Comparison of ENCODE assay signal across 26 cellular contexts in the genomic region with DNA sequence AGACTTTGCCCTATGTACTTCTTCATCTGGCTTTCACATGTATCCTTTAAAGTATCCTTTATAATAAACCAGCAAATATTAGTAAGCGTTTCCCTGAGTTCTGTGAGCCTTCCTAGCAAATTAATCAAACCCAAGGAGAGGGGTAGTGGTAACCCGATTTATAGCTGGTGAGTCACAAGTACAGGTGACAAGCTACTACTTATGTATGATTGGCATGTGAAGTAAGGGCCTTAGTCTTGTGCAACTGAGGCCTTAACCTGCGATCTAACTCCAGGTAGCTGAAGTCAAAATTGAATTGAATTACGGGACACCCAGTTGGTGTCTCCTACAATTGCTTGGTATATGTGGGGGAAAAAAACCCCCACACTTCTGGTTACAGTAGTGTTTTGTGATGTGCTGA.
"Had no signal": no experiment of that assay in that cellular context is flagged by ENCODE, and none has a peak within 500 bp of the region (broad histone marks: within the 10 kb centered on the region; RNA-seq: fewer than 3 reads in every experiment).

No MANE protein-coding gene starts in this region.

- H3K27ac ChIP-seq: adrenal gland, body of pancreas, left ventricle myocardium inferior, neutrophil, ovary, prostate gland, suprapubic skin, tibial artery had no signal

- ATAC-seq: body of pancreas; effector memory CD8-positive, alpha-beta T cell; stimulated activated naive B cell treated with anti-CD40 and anti-IgM and Interleukin-4, amounts not matched to agents 10 μg/mL and 1 μg/mL and 100 μg/mL, for 72 hours had no signal

- H3K4me3 Mint-ChIP-seq: activated naive CD4-positive, alpha-beta T cell treated with anti-CD3 and anti-CD28 coated beads for 36 hours; activated naive CD8-positive, alpha-beta T cell treated with anti-CD3 and anti-CD28 coated beads for 36 hours; effector memory CD8-positive, alpha-beta T cell; nephron; stimulated activated naive B cell treated with anti-CD40 and anti-IgM and Interleukin-4, amounts not matched to agents 10 μg/mL and 1 μg/mL and 100 μg/mL, for 72 hours had no signal

- H3K27me3 Mint-ChIP-seq: activated naive CD8-positive, alpha-beta T cell treated with anti-CD3 and anti-CD28 coated beads for 36 hours; effector memory CD8-positive, alpha-beta T cell; stimulated activated naive B cell treated with anti-CD40 and anti-IgM and Interleukin-4, amounts not matched to agents 10 μg/mL and 1 μg/mL and 100 μg/mL, for 72 hours had no signal

- FAIRE-seq: islet of Langerhans had no signal

- H3K4me3 ChIP-seq: adrenal gland, body of pancreas, left ventricle myocardium inferior, ovary, prostate gland, suprapubic skin, tibial artery had no signal

- H3K27me3 ChIP-seq: adrenal gland, body of pancreas, neutrophil, ovary, suprapubic skin, tibial artery had no signal

- H3K9me3 Mint-ChIP-seq: activated naive CD4-positive, alpha-beta T cell treated with anti-CD3 and anti-CD28 coated beads for 36 hours; activated naive CD8-positive, alpha-beta T cell treated with anti-CD3 and anti-CD28 coated beads for 36 hours; effector memory CD8-positive, alpha-beta T cell; nephron; stimulated activated naive B cell treated with anti-CD40 and anti-IgM and Interleukin-4, amounts not matched to agents 10 μg/mL and 1 μg/mL and 100 μg/mL, for 72 hours had no signal

- DNase-seq: activated CD4-positive, alpha-beta T cell treated with anti-CD3 and anti-CD28 coated beads for 4 hours; activated CD4-positive, alpha-beta T cell treated with anti-CD3 and anti-CD28 coated beads, Interleukin-2, amount 50 U/mL, for 48 hours; activated CD4-positive, CD25-positive, alpha-beta regulatory T cell; activated CD8-positive, alpha-beta memory T cell treated with anti-CD3 and anti-CD28 coated beads for 24 hours; activated effector memory CD4-positive, alpha-beta T cell treated with Interleukin-2 at 50 U/mL for 16 hours; activated naive CD4-positive, alpha-beta T cell treated with anti-CD3 and anti-CD28 coated beads for 36 hours; activated naive CD8-positive, alpha-beta T cell treated with anti-CD3 and anti-CD28 coated beads for 36 hours; adrenal gland; aorta; body of pancreas; caudate nucleus; cortex of kidney; effector memory CD8-positive, alpha-beta T cell; foreskin fibroblast; left ventricle myocardium inferior; mammary epithelial cell; ovary; stimulated activated CD4-positive, alpha-beta T cell treated with anti-CD3 and anti-CD28 coated beads, Interleukin-15, amount 100 ng/mL, for 24 hours; stimulated activated CD4-positive, alpha-beta T cell treated with anti-CD3 and anti-CD28 coated beads, Interleukin-2, amount 100 ng/mL, for 24 hours; stimulated activated naive B cell treated with anti-CD40 and anti-IgM and Interleukin-4, amounts not matched to agents 10 μg/mL and 1 μg/mL and 100 μg/mL, for 72 hours; tibial artery had no signal

- H3K9me3 ChIP-seq: adrenal gland, body of pancreas, left ventricle myocardium inferior, neutrophil, ovary, prostate gland, suprapubic skin, tibial artery had no signal

- H3K4me1 ChIP-seq: body of pancreas, prostate gland had no signal

- H3K27ac Mint-ChIP-seq: activated naive CD4-positive, alpha-beta T cell treated with anti-CD3 and anti-CD28 coated beads for 36 hours; activated naive CD8-positive, alpha-beta T cell treated with anti-CD3 and anti-CD28 coated beads for 36 hours; effector memory CD8-positive, alpha-beta T cell; nephron; stimulated activated naive B cell treated with anti-CD40 and anti-IgM and Interleukin-4, amounts not matched to agents 10 μg/mL and 1 μg/mL and 100 μg/mL, for 72 hours had no signal

- H3K36me3 ChIP-seq: adrenal gland, neutrophil, ovary, prostate gland, suprapubic skin, tibial artery had no signal
